ENCODE assay signal across 1 cellular context in genomic region chr10:50067546-50068351, GRCh38.
A peak's percentile ranks its signal among the peaks of the same experiment; 100 is the strongest.
TF ChIP-seq lines count a peak whose summit lies in the region.
"Not testable (repeated sequence)": the region's sequence is repeated elsewhere in the genome, so short reads cannot be mapped to it uniquely, and the experiment has no call there.

WASHC2A (plus strand) TSS chr10:50067954; CDS start chr10:50068006, 52 bp downstream.

TF ChIP-seq in HepG2, 621 proteins besides CTCF, POLR2A, EP300 and RAD21 (continued from another document and continues in another):
- not testable (repeated sequence) for TF ChIP-seq ZBTB40 (IDR thresholded peaks at IDR 0.05); MAZ (IDR thresholded peaks at IDR 0.05; ENCODE audit: borderline replicate concordance, low read depth, low read length); SP1 (IDR thresholded peaks at IDR 0.05)
- TF ChIP-seq ZBTB40 (CRISPR knock-in tag; IDR thresholded peaks at IDR 0.05), result 0 out of 2 replicates have a peak, but pooled peaks have one; percentile 38
- TF ChIP-seq ZFP90 (CRISPR knock-in tag; IDR thresholded peaks at IDR 0.05; ENCODE audit: borderline replicate concordance), result peak; percentile 35; the same call in 1 of the 2 replicates
- 0 out of 2 replicates have a peak, but pooled peaks have one; percentile 40 for TF ChIP-seq ZNF138 (CRISPR knock-in tag; IDR thresholded peaks at IDR 0.05; ENCODE audit: low read depth)
- TF ChIP-seq TAF1 (CRISPR knock-in tag; IDR thresholded peaks at IDR 0.05), result peak; percentile 80
- TF ChIP-seq ZNF331 (CRISPR knock-in tag; IDR thresholded peaks at IDR 0.05), result peak; percentile 51; the same call in 1 of the 2 replicates
- TF ChIP-seq PATZ1 (CRISPR knock-in tag; IDR thresholded peaks at IDR 0.05), result peak; percentile 25; the same call in 1 of the 2 replicates
- peak; percentile 68; the same call in 1 of the 2 replicates for TF ChIP-seq HDAC2 (CRISPR knock-in tag; IDR thresholded peaks at IDR 0.05)
- TF ChIP-seq GABPB1 (CRISPR knock-in tag; IDR thresholded peaks at IDR 0.05), result peak; percentile 86
- peak; percentile 55 for TF ChIP-seq ETV5 (CRISPR knock-in tag; IDR thresholded peaks at IDR 0.05; ENCODE audit: borderline replicate concordance)
- peak; percentile 52; the same call in 1 of the 2 replicates for TF ChIP-seq MAZ (CRISPR knock-in tag; IDR thresholded peaks at IDR 0.05; ENCODE audit: low read depth)
- TF ChIP-seq ZFP91 (CRISPR knock-in tag; IDR thresholded peaks at IDR 0.05; ENCODE audit: borderline replicate concordance), result peak; percentile 63; the same call in 1 of the 2 replicates
- peak; percentile 72 for TF ChIP-seq NFIC (IDR thresholded peaks at IDR 0.05; ENCODE audit: low read length)
- peak; percentile 80 for TF ChIP-seq PHF8 (CRISPR knock-in tag; IDR thresholded peaks at IDR 0.05)
- TF ChIP-seq SIN3B (IDR thresholded peaks at IDR 0.05; ENCODE audit: low read length), result peak; percentile 84; the same call in 1 of the 2 replicates
- TF ChIP-seq ELF3 (CRISPR knock-in tag; IDR thresholded peaks at IDR 0.05), result 0 out of 2 replicates have a peak, but pooled peaks have one; percentile 18
- peak; percentile 37 for TF ChIP-seq ARID5B (CRISPR knock-in tag; IDR thresholded peaks at IDR 0.05)
- peak; percentile 97 for TF ChIP-seq USF2 (IDR thresholded peaks at IDR 0.05; ENCODE audit: low read depth, low read length)
- TF ChIP-seq USF2 (CRISPR knock-in tag; IDR thresholded peaks at IDR 0.05; ENCODE audit: borderline replicate concordance), result peak; percentile 95; the same call in 1 of the 2 replicates
- 0 out of 2 replicates have a peak, but pooled peaks have one; percentile 19 for TF ChIP-seq TFDP2 (CRISPR knock-in tag; IDR thresholded peaks at IDR 0.05)
- peak; percentile 57; the same call in 1 of the 2 replicates for TF ChIP-seq HOXA3 (CRISPR knock-in tag; IDR thresholded peaks at IDR 0.05)
- TF ChIP-seq ESRRA (CRISPR knock-in tag; IDR thresholded peaks at IDR 0.05; ENCODE audit: low read depth), result 0 out of 2 replicates have a peak, but pooled peaks have one; percentile 32
- TF ChIP-seq KDM5A (IDR thresholded peaks at IDR 0.05; ENCODE audit: borderline replicate concordance, low read length), result peak; percentile 88
- TF ChIP-seq ZNF788 (CRISPR knock-in tag; IDR thresholded peaks at IDR 0.05; ENCODE audit: borderline replicate concordance), result peak; percentile 35; the same call in 1 of the 2 replicates
- TF ChIP-seq KDM4B (CRISPR knock-in tag; IDR thresholded peaks at IDR 0.05), result 0 out of 2 replicates have a peak, but pooled peaks have one; percentile 22
- 0 out of 2 replicates have a peak, but pooled peaks have one; percentile 55 for TF ChIP-seq SMAD3 (CRISPR knock-in tag; IDR thresholded peaks at IDR 0.05)
- peak; percentile 46; the same call in 1 of the 2 replicates for TF ChIP-seq SP1 (CRISPR knock-in tag; IDR thresholded peaks at IDR 0.05)
- peak; percentile 51; the same call in 1 of the 2 replicates for TF ChIP-seq ISL2 (CRISPR knock-in tag; IDR thresholded peaks at IDR 0.05)
- peak; percentile 39; the same call in 1 of the 2 replicates for TF ChIP-seq RARA (CRISPR knock-in tag; IDR thresholded peaks at IDR 0.05)
- TF ChIP-seq ZGPAT (CRISPR knock-in tag; IDR thresholded peaks at IDR 0.05), result peak; percentile 48; the same call in 1 of the 2 replicates
- 0 out of 2 replicates have a peak, but pooled peaks have one; percentile 30 for TF ChIP-seq KDM3A (CRISPR knock-in tag; IDR thresholded peaks at IDR 0.05; ENCODE audit: low read depth)
- TF ChIP-seq KDM5B (CRISPR knock-in tag; IDR thresholded peaks at IDR 0.05; ENCODE audit: borderline replicate concordance), result peak; percentile 60; the same call in 1 of the 2 replicates
